9 cellular contexts compared by ENCODE assay signal in the genomic region with DNA sequence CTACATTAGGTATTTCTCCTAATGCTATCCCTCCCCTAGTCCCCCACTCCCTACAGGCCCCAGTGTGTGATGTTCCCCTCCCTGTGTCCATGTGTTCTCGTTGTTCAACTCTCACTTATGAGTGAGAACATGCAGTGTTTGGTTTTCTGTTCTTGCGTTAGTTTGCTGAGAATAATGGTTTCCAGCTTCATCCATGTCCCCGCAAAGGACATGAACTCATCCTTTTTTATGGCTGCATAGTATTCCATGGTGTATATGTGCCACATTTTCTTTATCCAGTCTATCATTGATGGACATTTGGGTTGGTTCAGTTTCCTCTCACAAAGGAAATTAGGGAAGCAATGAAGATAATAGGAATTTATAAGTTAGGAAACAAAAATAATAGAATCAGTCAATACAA. TPM values are rescaled to one million over a fixed set of nuclear protein-coding genes. Genes with fewer than 3 reads are reported as not detected.
"Had no signal": no experiment of that assay in that cellular context is flagged by ENCODE, and none has a peak within 500 bp of the region (broad histone marks: within the 10 kb centered on the region; RNA-seq: fewer than 3 reads in every experiment).

No MANE protein-coding gene starts in this region.

RNA-seq across cellular contexts. Expression of gene CMTM2, which starts 12.0 kb away (rescaled TPM):
- total RNA-seq: esophagus mucosa, esophagus squamous epithelium, gastrocnemius medialis, glomerular endothelial cell, left ventricle myocardium superior, lung microvascular endothelial cell, myocyte had no signal
- polyA plus RNA-seq: heart right ventricle, keratinocyte had no signal
